15 cellular contexts compared by ENCODE assay signal in genomic region chr2:196266855-196267254, GRCh38.
A peak's percentile ranks its signal among the peaks of the same experiment; 100 is the strongest.
DNase-seq lines count a peak whose midpoint lies in the region; ATAC-seq and TF ChIP-seq lines count a peak whose summit lies in the region.
"Had no signal": no experiment of that assay in that cellular context is flagged by ENCODE, and none has a peak within 500 bp of the region (broad histone marks: within the 10 kb centered on the region; RNA-seq: fewer than 3 reads in every experiment).

No MANE protein-coding gene starts in this region.

- ATAC-seq in Right ventricle myocardium superior (ENCODE audit: poor library complexity): peak; percentile 42
- ATAC-seq in stimulated activated naive B cell treated with anti-CD40 and anti-IgM and Interleukin-4, amounts not matched to agents 10 μg/mL and 1 μg/mL and 100 μg/mL, for 72 hours (replicated peaks): no peak
- ATAC-seq: left colon; stimulated activated effector memory CD8-positive, alpha-beta T cell treated with anti-CD3 and anti-CD28 coated beads, Interleukin-12 subunit alpha, Interleukin-12 subunit beta, amount 100 ng/mL, for 72 hours had no signal

- no peaks in the 10 kb centered on the region for H3K27me3 Mint-ChIP-seq in stimulated activated naive B cell treated with anti-CD40 and anti-IgM and Interleukin-4, amounts not matched to agents 10 μg/mL and 1 μg/mL and 100 μg/mL, for 72 hours

- intact Hi-C loops in Right ventricle myocardium superior (cut with DNase I): no loop called here

- peak overlapping the region; percentile 3 for H3K27ac Mint-ChIP-seq in stimulated activated naive B cell treated with anti-CD40 and anti-IgM and Interleukin-4, amounts not matched to agents 10 μg/mL and 1 μg/mL and 100 μg/mL, for 72 hours
- H3K27ac Mint-ChIP-seq: endodermal cell, H9 had no signal

- no peaks in the 10 kb centered on the region for H3K9me3 Mint-ChIP-seq in stimulated activated naive B cell treated with anti-CD40 and anti-IgM and Interleukin-4, amounts not matched to agents 10 μg/mL and 1 μg/mL and 100 μg/mL, for 72 hours
- H3K9me3 Mint-ChIP-seq: endodermal cell; H9; stimulated activated effector memory CD8-positive, alpha-beta T cell treated with anti-CD3 and anti-CD28 coated beads, Interleukin-12 subunit alpha, Interleukin-12 subunit beta, amount 100 ng/mL, for 72 hours had no signal

- H3K27ac ChIP-seq in right atrium auricular region (no peak overlapping the region), SJCRH30 (peak overlapping the region; percentile 81), epithelial cell of prostate (peak overlapping the region; percentile 72)

- H3K4me3 Mint-ChIP-seq in stimulated activated naive B cell treated with anti-CD40 and anti-IgM and Interleukin-4, amounts not matched to agents 10 μg/mL and 1 μg/mL and 100 μg/mL, for 72 hours: no peak overlapping the region
- H3K4me3 Mint-ChIP-seq: endodermal cell, H9 had no signal

- H3K4me3 ChIP-seq in right atrium auricular region (no peak overlapping the region), SJCRH30 (no peak overlapping the region)

- no peaks in the 10 kb centered on the region for H3K36me3 Mint-ChIP-seq in stimulated activated naive B cell treated with anti-CD40 and anti-IgM and Interleukin-4, amounts not matched to agents 10 μg/mL and 1 μg/mL and 100 μg/mL, for 72 hours

- DNase-seq in Right ventricle myocardium superior (no peak), right atrium auricular region (ENCODE audit: low spot score) (no peak), SJCRH30 (peak; percentile 65 to 76), epithelial cell of prostate (ENCODE audit: low read depth, low spot score) (no peak), DMS153 treated with DMSO at 0.1 percent for 48 hours (lab: John Stamatoyannopoulos, UW; ENCODE audit: unreplicated experiment) (no peak), retina (no peak), cerebellum (ENCODE audit: low spot score) (no peak)
- no peak for DNase-seq in stimulated activated naive B cell treated with anti-CD40 and anti-IgM and Interleukin-4, amounts not matched to agents 10 μg/mL and 1 μg/mL and 100 μg/mL, for 72 hours
- DNase-seq: endodermal cell, GDM1, H9, left colon, posterior cingulate gyrus, RPMI8226 had no signal

- peaks cover 4% of the 10 kb centered on the region for H3K36me3 ChIP-seq in right atrium auricular region
- no peaks in the 10 kb centered on the region for H3K36me3 ChIP-seq in SJCRH30

- H3K27me3 ChIP-seq in right atrium auricular region (no peaks in the 10 kb centered on the region), SJCRH30 (no peaks in the 10 kb centered on the region)

- no peak for TF ChIP-seq CTCF in right atrium auricular region (IDR thresholded peaks at IDR 0.05)

- no peaks in the 10 kb centered on the region for H3K9me3 ChIP-seq in right atrium auricular region
- H3K9me3 ChIP-seq in SJCRH30 (replicated peaks): no peaks in the 10 kb centered on the region

- peaks cover 30 to 65% of the 10 kb centered on the region in 2 donors for H3K4me1 Mint-ChIP-seq in stimulated activated naive B cell treated with anti-CD40 and anti-IgM and Interleukin-4, amounts not matched to agents 10 μg/mL and 1 μg/mL and 100 μg/mL, for 72 hours

- H3K4me1 ChIP-seq in right atrium auricular region (peaks cover 0 to 27% of the 10 kb centered on the region in 2 donors), SJCRH30 (peaks cover 69% of the 10 kb centered on the region)

Comparison
In these comparisons a context has a peak if more than half of its experiments do, and no peak if none do; other contexts are left out.
1. DNase-seq: peak in SJCRH30 (2 of 2); none in Right ventricle myocardium superior (single experiment), right atrium auricular region (single experiment), epithelial cell of prostate (single experiment), stimulated activated naive B cell treated with anti-CD40 and anti-IgM and Interleukin-4, amounts not matched to agents 10 μg/mL and 1 μg/mL and 100 μg/mL, for 72 hours (single experiment), DMS153 treated with DMSO at 0.1 percent for 48 hours (single experiment), retina (single experiment) and cerebellum (single experiment).
2. H3K27ac ChIP-seq: peak in SJCRH30 (single experiment) and epithelial cell of prostate (single experiment); none in right atrium auricular region (0 of 2).